14 cellular contexts compared by ENCODE assay signal in genomic region chr2:6196461-6196860, GRCh38.
DNase-seq lines count a peak whose midpoint lies in the region; ATAC-seq, FAIRE-seq and TF ChIP-seq lines count a peak whose summit lies in the region.
"Had no signal": no experiment of that assay in that cellular context is flagged by ENCODE, and none has a peak within 500 bp of the region (broad histone marks: within the 10 kb centered on the region; RNA-seq: fewer than 3 reads in every experiment).

No MANE protein-coding gene starts in this region.

- dilution Hi-C loops in IMR-90 (cut with HindIII; ENCODE audit: low sequenced_read_pairs, unreplicated experiment), result no loop called here

- no peak overlapping the region for H3K27ac Mint-ChIP-seq in neural progenitor cell
- no peak overlapping the region for H3K27ac Mint-ChIP-seq in effector memory CD8-positive, alpha-beta T cell
- H3K27ac Mint-ChIP-seq: B cell; CD4-positive, alpha-beta T cell had no signal

- H3K23ac ChIP-seq in IMR-90 (ENCODE audit: low read depth, low read length), result no peak overlapping the region

- peaks cover 2% of the 10 kb centered on the region for H3K27me3 Mint-ChIP-seq in neural progenitor cell (ENCODE audit: insufficient read depth, low read depth)
- no peaks in the 10 kb centered on the region for H3K27me3 Mint-ChIP-seq in effector memory CD8-positive, alpha-beta T cell
- H3K27me3 Mint-ChIP-seq: B cell; CD4-positive, alpha-beta T cell had no signal

- H2AK5ac ChIP-seq in IMR-90 (ENCODE audit: low read depth, low read length), result no peak overlapping the region

- no peak overlapping the region for H3K27ac ChIP-seq in IMR-90 (ENCODE audit: insufficient read depth, low read length)
- H3K27ac ChIP-seq in neural progenitor cell, result no peak overlapping the region

- H3K9me3 ChIP-seq in IMR-90 (ENCODE audit: control insufficient read depth, insufficient read depth, low read length) (peaks cover 1% of the 10 kb centered on the region; the same call in 1 of the 2 replicates), neural progenitor cell (ENCODE audit: low read depth) (no peaks in the 10 kb centered on the region)

- 57% methylated on average over 1 of the region's 1 CpG; no CpG with 5 or more reads in 1 of the 2 experiments for WGBS in IMR-90 (ENCODE audit: extremely low coverage in 2 of 2, insufficient read length in 1 of 2), 2 experiments

- no peak overlapping the region for H3K56ac ChIP-seq in IMR-90 (ENCODE audit: extremely low read depth, insufficient read depth, low read length)

- H3K4me3 Mint-ChIP-seq in neural progenitor cell, result no peak overlapping the region
- H3K4me3 Mint-ChIP-seq in effector memory CD8-positive, alpha-beta T cell, result no peak overlapping the region
- H3K4me3 Mint-ChIP-seq: B cell; CD4-positive, alpha-beta T cell had no signal

- H2AFZ ChIP-seq in IMR-90 (replicated peaks; ENCODE audit: low read length, poor library complexity) (no peak overlapping the region), neural progenitor cell (replicated peaks) (peak overlapping the region; percentile 59)

- BruUV-seq in IMR-90 (replicated peaks; lab: Mats Ljungman, UMichigan), result no TSS peak

- H3K79me2 ChIP-seq in neural progenitor cell (ENCODE audit: low read depth), result no peaks in the 10 kb centered on the region

- TF ChIP-seq RAD21 in IMR-90 (IDR thresholded peaks at IDR 0.05; ENCODE audit: low read length), result no peak

- TF ChIP-seq CTCF in IMR-90 (conservative IDR thresholded peaks at IDR 0.05; ENCODE audit: low read depth, low read length), result no peak
- TF ChIP-seq CTCF in astrocyte of the spinal cord (IDR thresholded peaks at IDR 0.05; ENCODE audit: low read depth, low read length), result no peak
- TF ChIP-seq CTCF in neural progenitor cell (IDR thresholded peaks at IDR 0.05), result no peak

- H2BK5ac ChIP-seq in IMR-90 (ENCODE audit: low read depth, low read length, poor library complexity, severe bottlenecking), result no peak overlapping the region

- H3K4me3 ChIP-seq in IMR-90 (ENCODE audit: insufficient read depth, low read depth, low read length) (no peak overlapping the region), astrocyte of the spinal cord (ENCODE audit: low read depth, low read length) (no peak overlapping the region), neural progenitor cell (no peak overlapping the region)

- H4K8ac ChIP-seq in IMR-90 (ENCODE audit: low read depth in 2 of 2, low read length in 2 of 2), result no peak overlapping the region

- no peaks in the 10 kb centered on the region for H4K20me1 ChIP-seq in IMR-90 (ENCODE audit: insufficient read depth, low read length)
- H4K20me1 ChIP-seq in neural progenitor cell (ENCODE audit: low read depth), result no peaks in the 10 kb centered on the region

- H3K36me3 ChIP-seq in IMR-90 (ENCODE audit: control insufficient read depth, insufficient read depth, low read length) (no peaks in the 10 kb centered on the region), neural progenitor cell (no peaks in the 10 kb centered on the region)

- H3K4ac ChIP-seq in IMR-90 (ENCODE audit: low read depth, low read length), result no peak overlapping the region

- H4K91ac ChIP-seq in IMR-90 (ENCODE audit: insufficient read depth, low read depth, low read length), result no peak overlapping the region

- DNase-seq in H4 (ENCODE audit: low spot score) (peak; percentile 16), IMR-90 (no peak), astrocyte of the spinal cord (ENCODE audit: low read depth, low spot score) (peak; percentile 29), neural progenitor cell (ENCODE audit: low spot score) (no peak), H54 (ENCODE audit: insufficient read length, low spot score) (no peak)
- no peak for DNase-seq in effector memory CD8-positive, alpha-beta T cell
- DNase-seq: C1 segment of cervical spinal cord; CD4-positive, alpha-beta T cell; DMS79; EL; GOT3 had no signal

- in situ Hi-C loops in IMR-90 (cut with MboI; ENCODE audit: low sequenced_read_pairs), result no loop called here
- in situ Hi-C loops in astrocyte of the spinal cord (cut with HindIII; ENCODE audit: low sequenced_read_pairs), result no loop called here

- H3F3A ChIP-seq in neural progenitor cell (ENCODE audit: low read depth), result no peaks in the 10 kb centered on the region

- H4K5ac ChIP-seq in IMR-90 (ENCODE audit: low read depth, low read length), result no peak overlapping the region

- H3K79me1 ChIP-seq in IMR-90 (ENCODE audit: low read depth in 1 of 2, low read length in 2 of 2), result no peaks in the 10 kb centered on the region

- H2BK15ac ChIP-seq in IMR-90 (ENCODE audit: low read depth, low read length), result no peak overlapping the region

- H2AK9ac ChIP-seq in IMR-90 (replicated peaks; ENCODE audit: low read depth, low read length, poor library complexity), result no peak overlapping the region

- H3K14ac ChIP-seq in IMR-90 (replicated peaks; ENCODE audit: low read depth, low read length), result 0 out of 2 replicates have a peak overlapping the region, but pooled peaks have one; percentile 4

- H2BK120ac ChIP-seq in IMR-90 (ENCODE audit: low read depth, low read length), result no peak overlapping the region

- no peaks in the 10 kb centered on the region for H3K9me1 ChIP-seq in IMR-90 (ENCODE audit: insufficient read depth, low read length)

- peaks cover 30% of the 10 kb centered on the region for H3K9me3 Mint-ChIP-seq in neural progenitor cell
- peaks cover 6 to 8% of the 10 kb centered on the region in 2 donors for H3K9me3 Mint-ChIP-seq in effector memory CD8-positive, alpha-beta T cell

- H3K9ac ChIP-seq in IMR-90 (ENCODE audit: low read depth, low read length) (no peak overlapping the region), neural progenitor cell (no peak overlapping the region)

- H3K27me3 ChIP-seq in IMR-90 (ENCODE audit: control insufficient read depth, insufficient read depth, low read length), result no peaks in the 10 kb centered on the region
- H3K27me3 ChIP-seq in neural progenitor cell, result no peaks in the 10 kb centered on the region

- H3K18ac ChIP-seq in IMR-90 (ENCODE audit: low read depth, low read length), result no peak overlapping the region

- H2BK20ac ChIP-seq in IMR-90 (ENCODE audit: low read depth, low read length), result no peak overlapping the region

- no peak for FAIRE-seq in H54 (lab: Jason Lieb, UNC)
- FAIRE-seq: GM12891 had no signal

- CTCF ChIA-PET in IMR-90 (lab: Yijun Ruan, JAX), result interaction anchor here (0.6 kb wide), 1 partner anchor 555 kb away, joined by 3 read pairs; no protein-coding TSS in a partner anchor

- intact Hi-C loops in IMR-90 (cut with micrococcal nuclease), result no loop called here

- H3K4me1 Mint-ChIP-seq in neural progenitor cell, result no peaks in the 10 kb centered on the region
- H3K4me1 Mint-ChIP-seq in effector memory CD8-positive, alpha-beta T cell (ENCODE audit: low read depth in 2 of 2), result no peaks in the 10 kb centered on the region
- H3K4me1 Mint-ChIP-seq: B cell had no signal

- POLR2A ChIA-PET in IMR-90 (lab: Charles Lee; ENCODE audit: unreplicated experiment), result no interaction called here

- peaks cover 5% of the 10 kb centered on the region for H3K36me3 Mint-ChIP-seq in neural progenitor cell
- no peaks in the 10 kb centered on the region for H3K36me3 Mint-ChIP-seq in effector memory CD8-positive, alpha-beta T cell (ENCODE audit: insufficient read depth)

- H3K4me1 ChIP-seq in IMR-90 (ENCODE audit: control insufficient read depth, insufficient read depth, low read length), result peaks cover 2% of the 10 kb centered on the region; the same call in 1 of the 2 replicates
- no peaks in the 10 kb centered on the region for H3K4me1 ChIP-seq in neural progenitor cell

- ATAC-seq in IMR-90 (ENCODE audit: low read depth) (no peak), HG02970 (IDR thresholded peaks at IDR 0.05; ENCODE audit: low FRiP score, unreplicated experiment) (no peak)
- no peak for ATAC-seq in effector memory CD8-positive, alpha-beta T cell (replicated peaks)

- H3K4me2 ChIP-seq in IMR-90 (ENCODE audit: low read depth, low read length) (no peak overlapping the region), neural progenitor cell (no peak overlapping the region)

- TF ChIP-seq POLR2A in IMR-90 (IDR thresholded peaks at IDR 0.05; ENCODE audit: low read depth, low read length) (no peak), H54 (IDR thresholded peaks at IDR 0.05; ENCODE audit: low read depth, low read length) (no peak)

TF ChIP-seq in IMR-90, 13 proteins besides CTCF, POLR2A, EP300 and RAD21:
- TF ChIP-seq CHD1 (IDR thresholded peaks at IDR 0.05; ENCODE audit: low read depth, low read length), result no peak
- TF ChIP-seq MXI1 (IDR thresholded peaks at IDR 0.05; ENCODE audit: borderline replicate concordance, low read depth, low read length), result no peak

Comparison
In these comparisons a context has a peak if more than half of its experiments do, and no peak if none do; other contexts are left out.
1. DNase-seq: peak in H4 (single experiment) and astrocyte of the spinal cord (single experiment); none in IMR-90 (single experiment), neural progenitor cell (single experiment), effector memory CD8-positive, alpha-beta T cell (0 of 3) and H54 (single experiment).